Comparison of ENCODE assay signal across 8 cellular contexts in genomic region chr15:30626632-30627031, GRCh38. TPM values are rescaled to one million over a fixed set of nuclear protein-coding genes. Genes with fewer than 3 reads are reported as not detected.
DNase-seq lines count a peak whose midpoint lies in the region; ATAC-seq and TF ChIP-seq lines count a peak whose summit lies in the region.
"Not testable (repeated sequence)": the region's sequence is repeated elsewhere in the genome, so short reads cannot be mapped to it uniquely, and the experiment has no call there.

No MANE protein-coding gene starts in this region.

- not testable (repeated sequence) for H3K27me3 Mint-ChIP-seq in activated B cell treated with CpG ODN at 0.5 μM for 24 hours

- not testable (repeated sequence) for H3K4me1 ChIP-seq in foreskin keratinocyte; mucosa of rectum (ENCODE audit: control insufficient read depth in 2 of 2, insufficient read depth in 2 of 2, low read length in 2 of 2)

- not testable (repeated sequence) for H3K27me3 ChIP-seq in brain microvascular endothelial cell (replicated peaks); foreskin keratinocyte; mucosa of rectum (ENCODE audit: control insufficient read depth in 2 of 2, insufficient read depth in 2 of 2, low read length in 2 of 2)

- not testable (repeated sequence) for H3K36me3 ChIP-seq in brain microvascular endothelial cell (replicated peaks); mucosa of rectum (ENCODE audit: control insufficient read depth in 2 of 2, insufficient read depth in 2 of 2, low read length in 2 of 2)

- not testable (repeated sequence) for DNase-seq in AG09309 (ENCODE audit: low read depth); LNCaP clone FGC (ENCODE audit: low read depth); activated B cell treated with CpG ODN at 0.5 μM for 24 hours; brain microvascular endothelial cell; foreskin keratinocyte

- peak overlapping the region; percentile 49 to 60 for H3K9ac ChIP-seq in mucosa of rectum (ENCODE audit: low read depth in 1 of 2, low read length in 2 of 2)

- H3K36me3 Mint-ChIP-seq in activated B cell treated with CpG ODN at 0.5 μM for 24 hours (ENCODE audit: low read depth): not testable (repeated sequence)

- H3K9me3 ChIP-seq in mucosa of rectum (ENCODE audit: control insufficient read depth in 2 of 2, low read length in 2 of 2): not testable (repeated sequence)

- peak; percentile 4 for ATAC-seq in GM21528 (IDR thresholded peaks at IDR 0.05; ENCODE audit: low FRiP score, unreplicated experiment)
- ATAC-seq in activated B cell treated with CpG ODN at 0.5 μM for 24 hours (ENCODE audit: low read depth): not testable (repeated sequence)
- ATAC-seq in foreskin keratinocyte: peak; percentile 0

- not testable (repeated sequence) for TF ChIP-seq CTCF in AG09309 (IDR thresholded peaks at IDR 0.05; ENCODE audit: control insufficient read depth, insufficient read depth, low read depth, low read length, missing control alignments); LNCaP clone FGC (IDR thresholded peaks at IDR 0.05; ENCODE audit: control insufficient read depth, extremely low read depth, insufficient read depth); activated B cell treated with CpG ODN at 0.5 μM for 24 hours (IDR thresholded peaks at IDR 0.05); brain microvascular endothelial cell (IDR thresholded peaks at IDR 0.05; ENCODE audit: low read depth, low read length, missing control alignments); foreskin keratinocyte (conservative IDR thresholded peaks at IDR 0.05)

- intact Hi-C loops in activated B cell treated with CpG ODN at 0.5 μM for 24 hours (cut with micrococcal nuclease): not testable (repeated sequence)

- in situ Hi-C loops in brain microvascular endothelial cell (cut with HindIII; ENCODE audit: low pct_ligation_motif_present, low sequenced_read_pairs): not testable (repeated sequence)

- POLR2A ChIA-PET in activated B cell treated with CpG ODN at 0.5 μM for 24 hours (lab: Charles Lee): not testable (repeated sequence)

- peak overlapping the region; percentile 96 for H3K4me3 Mint-ChIP-seq in activated B cell treated with CpG ODN at 0.5 μM for 24 hours

- not testable (repeated sequence) for H3K27ac ChIP-seq in brain microvascular endothelial cell
- H3K27ac ChIP-seq in foreskin keratinocyte (peak overlapping the region; percentile 94), mucosa of rectum (ENCODE audit: low read depth in 2 of 2, low read length in 2 of 2) (peak overlapping the region in 1 of 2 donors; percentile 63), skin epidermis (peak overlapping the region in 12 of 21 experiments; percentile 31 to 97 (median 88))

- H3K27ac Mint-ChIP-seq in activated B cell treated with CpG ODN at 0.5 μM for 24 hours: peak overlapping the region; percentile 99

- not testable (repeated sequence) for H3K9me3 Mint-ChIP-seq in activated B cell treated with CpG ODN at 0.5 μM for 24 hours

- CTCF ChIA-PET in activated B cell treated with CpG ODN at 0.5 μM for 24 hours (lab: Charles Lee): not testable (repeated sequence)

- peak overlapping the region; percentile 65 for H3K4me3 ChIP-seq in AG09309 (ENCODE audit: control insufficient read depth, low read depth, low read length)
- H3K4me3 ChIP-seq in LNCaP clone FGC (ENCODE audit: low read depth, low read length): peak overlapping the region; percentile 73
- H3K4me3 ChIP-seq in brain microvascular endothelial cell (ENCODE audit: low read depth, low read length): peak overlapping the region; percentile 75
- peak overlapping the region; percentile 68 to 93 for H3K4me3 ChIP-seq in mucosa of rectum (ENCODE audit: low read length in 2 of 2)
- H3K4me3 ChIP-seq in skin epidermis: peak overlapping the region; percentile 60 to 69 (median 66)

- peaks cover 16% of the 10 kb centered on the region for H3K4me1 Mint-ChIP-seq in activated B cell treated with CpG ODN at 0.5 μM for 24 hours

RNA-seq across cellular contexts. Expression of gene GOLGA8H, which starts 22.8 kb away (rescaled TPM):
- 0.35 TPM in 1 of 2 replicates, not detected in the other for total RNA-seq in activated B cell treated with CpG ODN at 0.5 μM for 24 hours
- total RNA-seq in foreskin keratinocyte: 0.10 and 0.11 TPM in 2 replicates
- not detected in 2 replicates for polyA plus RNA-seq in foreskin keratinocyte
